30 cellular contexts compared by ENCODE assay signal in the genomic region with DNA sequence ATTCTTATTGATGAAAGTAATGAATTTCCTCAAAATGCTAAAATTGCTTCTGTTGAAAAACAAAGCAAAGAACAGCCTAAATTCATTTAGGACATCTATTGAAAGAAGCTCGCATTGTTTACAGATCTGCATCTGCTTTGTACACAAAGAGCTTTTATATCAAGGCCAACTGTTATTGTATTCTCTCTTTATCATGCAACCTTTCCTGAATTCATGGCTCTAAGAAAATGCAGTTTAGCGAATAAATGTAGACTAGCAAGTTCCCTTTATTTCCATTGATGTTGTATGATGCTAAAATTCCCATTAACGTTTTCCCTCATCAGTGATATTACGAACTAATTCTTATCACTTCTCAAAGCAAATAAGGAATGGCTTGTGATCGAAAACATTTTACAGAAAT.
"Had no signal": no experiment of that assay in that cellular context is flagged by ENCODE, and none has a peak within 500 bp of the region (broad histone marks: within the 10 kb centered on the region; RNA-seq: fewer than 3 reads in every experiment).

No MANE protein-coding gene starts in this region.

- H3K27me3 Mint-ChIP-seq: activated naive CD8-positive, alpha-beta T cell treated with anti-CD3 and anti-CD28 coated beads for 36 hours; dendritic cell treated with granulocyte-macrophage colony-stimulating factor and Interleukin-4, amounts not matched to agents 40 ng/mL and 50 ng/mL, for 4 days; stimulated activated naive CD8-positive, alpha-beta T cell treated with anti-CD3 and anti-CD28 coated beads, Interleukin-15, amount 100 ng/mL, for 72 hours had no signal

- H3K4me1 Mint-ChIP-seq: nephron progenitor cell; stimulated activated memory B cell treated with anti-CD40 and anti-IgM and Interleukin-4, amounts not matched to agents 10 μg/mL and 1 μg/mL and 100 μg/mL, for 72 hours had no signal

- H3K27me3 ChIP-seq: ascending aorta, brain microvascular endothelial cell, esophagus muscularis mucosa, foreskin keratinocyte, neutrophil, sigmoid colon, suprapubic skin, tibial nerve had no signal

- H3K36me3 Mint-ChIP-seq: naive B cell; stimulated activated memory B cell treated with anti-CD40 and anti-IgM and Interleukin-4, amounts not matched to agents 10 μg/mL and 1 μg/mL and 100 μg/mL, for 72 hours had no signal

- H3K9me3 Mint-ChIP-seq: activated naive CD4-positive, alpha-beta T cell treated with anti-CD3 and anti-CD28 coated beads for 36 hours; activated naive CD8-positive, alpha-beta T cell treated with anti-CD3 and anti-CD28 coated beads for 36 hours; dendritic cell treated with granulocyte-macrophage colony-stimulating factor and Interleukin-4, amounts not matched to agents 40 ng/mL and 50 ng/mL, for 4 days; stimulated activated naive CD8-positive, alpha-beta T cell treated with anti-CD3 and anti-CD28 coated beads, Interleukin-15, amount 100 ng/mL, for 72 hours; T-helper 1 cell treated with Interleukin-12 subunit alpha and Interleukin-12 subunit beta and Interleukin-4 antibody, amounts not matched to agents 30 μg/mL and 1 μg/mL, for 36 hours had no signal

- DNase-seq: activated CD4-positive, alpha-beta T cell treated with anti-CD3 and anti-CD28 coated beads for 48 hours; activated CD4-positive, alpha-beta T cell treated with anti-CD3 and anti-CD28 coated beads, Interleukin-2, amount 50 U/mL, for 48 hours; activated CD8-positive, alpha-beta memory T cell treated with anti-CD3 and anti-CD28 coated beads for 24 hours; activated effector memory CD4-positive, alpha-beta T cell treated with anti-CD3 and anti-CD28 coated beads, Interleukin-2, amount 50 U/mL, for 16 hours; activated naive CD4-positive, alpha-beta T cell treated with anti-CD3 and anti-CD28 coated beads for 36 hours; activated naive CD8-positive, alpha-beta T cell treated with anti-CD3 and anti-CD28 coated beads for 36 hours; adrenal gland; brain microvascular endothelial cell; effector CD4-positive, alpha-beta T cell; foreskin keratinocyte; left cardiac atrium; left ventricle myocardium superior; naive B cell; nephron progenitor cell; sigmoid colon; small intestine; stimulated activated CD4-positive, alpha-beta T cell treated with anti-CD3 and anti-CD28 coated beads, Interleukin-4, amount 100 ng/mL, for 24 hours; stimulated activated naive CD8-positive, alpha-beta T cell treated with anti-CD3 and anti-CD28 coated beads, Interleukin-15, amount 100 ng/mL, for 72 hours; T1000; WERI-Rb-1 had no signal

- ATAC-seq: activated CD4-positive, CD25-positive, alpha-beta regulatory T cell treated with anti-CD3 and anti-CD28 coated beads, Interleukin-2, amount 50 U/mL, for 24 hours; foreskin keratinocyte; left cardiac atrium; left ventricle myocardium superior; stimulated activated memory B cell treated with anti-CD40 and anti-IgM and Interleukin-4, amounts not matched to agents 10 μg/mL and 1 μg/mL and 100 μg/mL, for 72 hours; stimulated activated naive CD8-positive, alpha-beta T cell treated with anti-CD3 and anti-CD28 coated beads, Interleukin-15, amount 100 ng/mL, for 72 hours had no signal

- H3K27ac Mint-ChIP-seq: activated naive CD4-positive, alpha-beta T cell treated with anti-CD3 and anti-CD28 coated beads for 36 hours; activated naive CD8-positive, alpha-beta T cell treated with anti-CD3 and anti-CD28 coated beads for 36 hours; dendritic cell treated with granulocyte-macrophage colony-stimulating factor and Interleukin-4, amounts not matched to agents 40 ng/mL and 50 ng/mL, for 4 days; nephron progenitor cell; stimulated activated memory B cell treated with anti-CD40 and anti-IgM and Interleukin-4, amounts not matched to agents 10 μg/mL and 1 μg/mL and 100 μg/mL, for 72 hours; stimulated activated naive CD8-positive, alpha-beta T cell treated with anti-CD3 and anti-CD28 coated beads, Interleukin-15, amount 100 ng/mL, for 72 hours; T-helper 1 cell treated with Interleukin-12 subunit alpha and Interleukin-12 subunit beta and Interleukin-4 antibody, amounts not matched to agents 30 μg/mL and 1 μg/mL, for 36 hours had no signal

- H3K4me3 ChIP-seq: adrenal gland, ascending aorta, esophagus muscularis mucosa, prostate gland, sigmoid colon, suprapubic skin, tibial nerve had no signal

- H3K27ac ChIP-seq: adrenal gland, ascending aorta, brain microvascular endothelial cell, esophagus muscularis mucosa, foreskin keratinocyte, neutrophil, prostate gland, sigmoid colon, suprapubic skin, tibial nerve, WERI-Rb-1 had no signal

- H3K4me1 ChIP-seq: adrenal gland, ascending aorta, esophagus muscularis mucosa, foreskin keratinocyte, prostate gland, sigmoid colon, suprapubic skin, tibial nerve had no signal

- FAIRE-seq: small intestine had no signal

- H3K36me3 ChIP-seq: adrenal gland, ascending aorta, brain microvascular endothelial cell, esophagus muscularis mucosa, neutrophil, prostate gland, sigmoid colon, suprapubic skin, tibial nerve, WERI-Rb-1 had no signal

- H3K9me3 ChIP-seq: adrenal gland, ascending aorta, esophagus muscularis mucosa, neutrophil, prostate gland, sigmoid colon, suprapubic skin, tibial nerve had no signal

- H3K4me3 Mint-ChIP-seq: activated naive CD4-positive, alpha-beta T cell treated with anti-CD3 and anti-CD28 coated beads for 36 hours; activated naive CD8-positive, alpha-beta T cell treated with anti-CD3 and anti-CD28 coated beads for 36 hours; dendritic cell treated with granulocyte-macrophage colony-stimulating factor and Interleukin-4, amounts not matched to agents 40 ng/mL and 50 ng/mL, for 4 days; naive B cell; nephron progenitor cell; stimulated activated memory B cell treated with anti-CD40 and anti-IgM and Interleukin-4, amounts not matched to agents 10 μg/mL and 1 μg/mL and 100 μg/mL, for 72 hours; stimulated activated naive CD8-positive, alpha-beta T cell treated with anti-CD3 and anti-CD28 coated beads, Interleukin-15, amount 100 ng/mL, for 72 hours; T-helper 1 cell treated with Interleukin-12 subunit alpha and Interleukin-12 subunit beta and Interleukin-4 antibody, amounts not matched to agents 30 μg/mL and 1 μg/mL, for 36 hours had no signal
